9 cellular contexts compared by ENCODE assay signal in genomic region chr2:224951723-224952481, GRCh38.
DNase-seq lines count a peak whose midpoint lies in the region; ATAC-seq and TF ChIP-seq lines count a peak whose summit lies in the region.
"Had no signal": no experiment of that assay in that cellular context is flagged by ENCODE, and none has a peak within 500 bp of the region (broad histone marks: within the 10 kb centered on the region; RNA-seq: fewer than 3 reads in every experiment).

No MANE protein-coding gene starts in this region.

- peaks cover 0 to 6% (median 0%) of the 10 kb centered on the region in 11 experiments; a peak in 4 of 22 replicates for H3K9me3 ChIP-seq in BLaER1 treated with 17β-estradiol and CSF1 and Interleukin-3, amounts not matched to agents 10 nM and 100 nM (replicated peaks in 1 of 11)
- H3K9me3 ChIP-seq in tibial artery (no peaks in the 10 kb centered on the region), upper lobe of left lung (no peaks in the 10 kb centered on the region)

- peaks cover 44% of the 10 kb centered on the region for H3K36me3 Mint-ChIP-seq in activated T-helper 2 cell treated with anti-CD3 and anti-CD28 coated beads, Interferon-gamma antibody, Interleukin-2, Interleukin-4, amounts not matched to agents 10 μg/mL and 5 μg/mL and 100 μg/mL, durations not matched to agents 14 hours and 24 hours and 36 hours (ENCODE audit: low read depth)

- H3K27me3 ChIP-seq in BLaER1 treated with 17β-estradiol and CSF1 and Interleukin-3, amounts not matched to agents 10 nM and 100 nM = no peaks in the 10 kb centered on the region
- H3K27me3 ChIP-seq in tibial artery (no peaks in the 10 kb centered on the region), upper lobe of left lung (no peaks in the 10 kb centered on the region)

- no peak for TF ChIP-seq EP300 in upper lobe of left lung (IDR thresholded peaks at IDR 0.05)

- H3K4me1 ChIP-seq in BLaER1 treated with 17β-estradiol and CSF1 and Interleukin-3, amounts not matched to agents 10 nM and 100 nM = peaks cover 67 to 82% (median 74%) of the 10 kb centered on the region in 10 experiments
- H3K4me1 ChIP-seq in tibial artery (peaks cover 0 to 30% (median 9%) of the 10 kb centered on the region in 4 donors), upper lobe of left lung (peaks cover 0 to 14% (median 3%) of the 10 kb centered on the region in 4 donors)

- H3K36me3 ChIP-seq in BLaER1 treated with 17β-estradiol and CSF1 and Interleukin-3, amounts not matched to agents 10 nM and 100 nM = peaks cover 0 to 4% (median 0%) of the 10 kb centered on the region in 11 experiments; a peak in 1 of 22 replicates
- no peaks in the 10 kb centered on the region for H3K36me3 ChIP-seq in tibial artery
- H3K36me3 ChIP-seq in upper lobe of left lung = no peaks in the 10 kb centered on the region

- DNase-seq in activated T-helper 2 cell treated with anti-CD3 and anti-CD28 coated beads, Interferon-gamma antibody, Interleukin-2, Interleukin-4, amounts not matched to agents 10 μg/mL and 5 μg/mL and 100 μg/mL, durations not matched to agents 14 hours and 24 hours and 36 hours (ENCODE audit: low spot score) = no peak
- DNase-seq in tibial artery = no peak
- no peak for DNase-seq in NCI-H345 (lab: John Stamatoyannopoulos, UW)
- DNase-seq in GM19240 (ENCODE audit: insufficient read length, low spot score) = no peak
- no peak for DNase-seq in upper lobe of left lung
- DNase-seq: head of caudate nucleus had no signal

- H3K4me3 Mint-ChIP-seq in activated T-helper 2 cell treated with anti-CD3 and anti-CD28 coated beads, Interferon-gamma antibody, Interleukin-2, Interleukin-4, amounts not matched to agents 10 μg/mL and 5 μg/mL and 100 μg/mL, durations not matched to agents 14 hours and 24 hours and 36 hours (ENCODE audit: low read depth) = peak overlapping the region; percentile 45

- peak overlapping the region in 10 of 11 experiments; percentile 70 to 98 (median 94); a peak in 20 of 22 replicates for H3K27ac ChIP-seq in BLaER1 treated with 17β-estradiol and CSF1 and Interleukin-3, amounts not matched to agents 10 nM and 100 nM
- H3K27ac ChIP-seq in tibial artery (no peak overlapping the region), upper lobe of left lung (no peak overlapping the region)

- no peak for TF ChIP-seq POLR2A in upper lobe of left lung (IDR thresholded peaks at IDR 0.05)

- WGBS in upper lobe of left lung, 2 donors = 82 to 86% methylated on average over 7 of the region's 7 CpGs

- intact Hi-C loops in activated T-helper 2 cell treated with anti-CD3 and anti-CD28 coated beads, Interferon-gamma antibody, Interleukin-2, Interleukin-4, amounts not matched to agents 10 μg/mL and 5 μg/mL and 100 μg/mL, durations not matched to agents 14 hours and 24 hours and 36 hours (cut with micrococcal nuclease) = loop anchor here (2.0 kb wide), 3 partner anchors 13 to 31 kb away; no protein-coding TSS in a partner anchor
- intact Hi-C loops in tibial artery (cut with DNase I; ENCODE audit: low total_unique reads) = no loop called here

- peak overlapping the region in 9 of 11 experiments; percentile 8 to 69 (median 39); a peak in 13 of 22 replicates for H3K9ac ChIP-seq in BLaER1 treated with 17β-estradiol and CSF1 and Interleukin-3, amounts not matched to agents 10 nM and 100 nM

- H3K27me3 Mint-ChIP-seq in activated T-helper 2 cell treated with anti-CD3 and anti-CD28 coated beads, Interferon-gamma antibody, Interleukin-2, Interleukin-4, amounts not matched to agents 10 μg/mL and 5 μg/mL and 100 μg/mL, durations not matched to agents 14 hours and 24 hours and 36 hours (ENCODE audit: low read depth) = no peaks in the 10 kb centered on the region

- peak overlapping the region in 5 of 10 experiments; percentile 18 to 35 (median 23); a peak in 7 of 20 replicates for H3K4me3 ChIP-seq in BLaER1 treated with 17β-estradiol and CSF1 and Interleukin-3, amounts not matched to agents 10 nM and 100 nM
- no peak overlapping the region for H3K4me3 ChIP-seq in tibial artery
- no peak overlapping the region for H3K4me3 ChIP-seq in upper lobe of left lung

- H4K20me1 ChIP-seq in BLaER1 treated with 17β-estradiol and CSF1 and Interleukin-3, amounts not matched to agents 10 nM and 100 nM = peaks cover 0 to 7% (median 0%) of the 10 kb centered on the region in 11 experiments; a peak in 2 of 22 replicates

- TF ChIP-seq CTCF in tibial artery (IDR thresholded peaks at IDR 0.05) = no peak
- no peak for TF ChIP-seq CTCF in upper lobe of left lung (IDR thresholded peaks at IDR 0.05)

- peak overlapping the region; percentile 89 for H3K27ac Mint-ChIP-seq in activated T-helper 2 cell treated with anti-CD3 and anti-CD28 coated beads, Interferon-gamma antibody, Interleukin-2, Interleukin-4, amounts not matched to agents 10 μg/mL and 5 μg/mL and 100 μg/mL, durations not matched to agents 14 hours and 24 hours and 36 hours

- H3K9me3 Mint-ChIP-seq in activated T-helper 2 cell treated with anti-CD3 and anti-CD28 coated beads, Interferon-gamma antibody, Interleukin-2, Interleukin-4, amounts not matched to agents 10 μg/mL and 5 μg/mL and 100 μg/mL, durations not matched to agents 14 hours and 24 hours and 36 hours = peaks cover 4% of the 10 kb centered on the region

- peak overlapping the region; percentile 59 to 93 (median 76) for H3K4me2 ChIP-seq in BLaER1 treated with 17β-estradiol and CSF1 and Interleukin-3, amounts not matched to agents 10 nM and 100 nM

- H3K4me1 Mint-ChIP-seq in activated T-helper 2 cell treated with anti-CD3 and anti-CD28 coated beads, Interferon-gamma antibody, Interleukin-2, Interleukin-4, amounts not matched to agents 10 μg/mL and 5 μg/mL and 100 μg/mL, durations not matched to agents 14 hours and 24 hours and 36 hours (ENCODE audit: low read depth) = peaks cover 74% of the 10 kb centered on the region

- ATAC-seq in GM18858 (IDR thresholded peaks at IDR 0.05; ENCODE audit: unreplicated experiment) = peak; percentile 20
- ATAC-seq in HG03439 (IDR thresholded peaks at IDR 0.05; ENCODE audit: unreplicated experiment) = peak; percentile 32
- no peak for ATAC-seq in upper lobe of left lung (ENCODE audit: low FRiP score in 2 of 2)

Comparison
In these comparisons a context has a peak if more than half of its experiments do, and no peak if none do; other contexts are left out.
1. H3K27ac ChIP-seq: peak in BLaER1 treated with 17β-estradiol and CSF1 and Interleukin-3, amounts not matched to agents 10 nM and 100 nM (10 of 11); none in tibial artery (0 of 2) and upper lobe of left lung (0 of 4).
2. ATAC-seq: peak in GM18858 (single experiment) and HG03439 (single experiment); none in upper lobe of left lung (0 of 2).